ENCODE assay signal across 8 cellular contexts in the genomic region with DNA sequence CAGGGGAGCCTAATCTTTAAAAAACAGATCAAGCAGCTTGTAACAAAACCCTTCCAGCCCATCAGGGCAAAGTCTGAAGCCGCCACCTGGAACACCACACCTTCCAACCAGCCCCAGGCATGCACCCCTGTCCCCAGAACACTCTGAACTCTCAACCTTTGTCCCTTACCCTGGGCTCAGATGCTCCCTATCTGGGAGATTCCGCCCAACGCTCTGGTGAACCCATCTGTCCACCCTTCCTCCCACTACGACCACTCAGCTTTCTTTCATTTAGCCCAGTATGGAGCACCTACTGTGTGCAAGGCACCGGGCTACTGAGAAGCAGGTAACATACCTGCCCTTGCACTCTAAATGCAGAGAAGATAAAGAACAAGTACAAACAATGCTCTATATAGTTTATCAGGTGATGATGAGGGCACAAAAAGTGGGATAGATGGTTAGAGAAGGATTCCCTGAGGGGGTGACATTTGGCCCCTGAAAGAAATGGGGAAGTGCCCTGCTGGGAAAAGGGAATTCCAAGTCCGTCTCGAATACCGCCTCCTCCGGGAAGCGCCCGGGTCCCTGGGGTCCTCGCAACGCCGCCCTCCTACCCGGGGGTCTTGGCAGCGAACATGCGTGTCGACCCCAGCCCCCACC. TPM values are rescaled to one million over a fixed set of nuclear protein-coding genes. Genes with fewer than 3 reads are reported as not detected.
DNase-seq lines count a peak whose midpoint lies in the region; ATAC-seq, FAIRE-seq and TF ChIP-seq lines count a peak whose summit lies in the region.

No MANE protein-coding gene starts in this region.

- H3K9ac ChIP-seq in keratinocyte (ENCODE audit: control insufficient read depth, extremely low read depth, insufficient read depth, low read length) (peak overlapping the region; percentile 81), subcutaneous abdominal adipose tissue (ENCODE audit: low read length in 5 of 5) (peak overlapping the region in 4 of 5 donors; percentile 79 to 93 (median 82))

- peaks cover 9% of the 10 kb centered on the region for H3K4me1 ChIP-seq in keratinocyte (ENCODE audit: control insufficient read depth, extremely low read depth, insufficient read depth, low read length)
- peaks cover 4 to 63% (median 45%) of the 10 kb centered on the region in 5 donors for H3K4me1 ChIP-seq in subcutaneous abdominal adipose tissue (ENCODE audit: control insufficient read depth in 5 of 5, insufficient read depth in 5 of 5, low read length in 5 of 5)

- no peaks in the 10 kb centered on the region for H3K9me3 Mint-ChIP-seq in activated CD4-positive, alpha-beta T cell treated with anti-CD3 and anti-CD28 coated beads for 36 hours (ENCODE audit: low read depth)
- no peaks in the 10 kb centered on the region for H3K9me3 Mint-ChIP-seq in activated T-helper 1 cell treated with anti-CD3 and anti-CD28 coated beads, Interleukin-12 subunit alpha, Interleukin-12 subunit beta, Interleukin-2, Interleukin-4 antibody, amounts not matched to agents 30 ng/mL and 10 ng/mL and 1 ng/mL, durations not matched to agents 14 hours and 24 hours and 36 hours

- peaks cover 20% of the 10 kb centered on the region for H3K4me1 Mint-ChIP-seq in activated CD4-positive, alpha-beta T cell treated with anti-CD3 and anti-CD28 coated beads for 36 hours
- H3K4me1 Mint-ChIP-seq in activated T-helper 1 cell treated with anti-CD3 and anti-CD28 coated beads, Interleukin-12 subunit alpha, Interleukin-12 subunit beta, Interleukin-2, Interleukin-4 antibody, amounts not matched to agents 30 ng/mL and 10 ng/mL and 1 ng/mL, durations not matched to agents 14 hours and 24 hours and 36 hours (ENCODE audit: low read depth), result peaks cover 16% of the 10 kb centered on the region

- intact Hi-C loops in activated CD4-positive, alpha-beta T cell treated with anti-CD3 and anti-CD28 coated beads for 36 hours (cut with DNase I, micrococcal nuclease), result loop anchor here in 1 of 2 experiments (1.0 to 5.0 kb wide), 10 partner anchors 148 to 1114 kb away; a partner anchor contains a TSS
- intact Hi-C loops in activated T-helper 1 cell treated with anti-CD3 and anti-CD28 coated beads, Interleukin-12 subunit alpha, Interleukin-12 subunit beta, Interleukin-2, Interleukin-4 antibody, amounts not matched to agents 30 ng/mL and 10 ng/mL and 1 ng/mL, durations not matched to agents 14 hours and 24 hours and 36 hours (cut with micrococcal nuclease), result loop anchor here (1.0 to 5.0 kb wide), 3 partner anchors 149 to 651 kb away; a partner anchor contains a TSS

- TF ChIP-seq CTCF in keratinocyte (optimal IDR thresholded peaks at IDR 0.05 in 1 of 3, IDR thresholded peaks at IDR 0.05 in 1 of 3, conservative IDR thresholded peaks at IDR 0.05 in 1 of 3; ENCODE audit: extremely low read depth in 1 of 3, insufficient read depth in 2 of 3, low read length in 3 of 3), result no peak
- no peak for TF ChIP-seq CTCF in GM10248 (IDR thresholded peaks at IDR 0.05; ENCODE audit: control extremely low read depth, extremely low read depth, low read depth, missing control alignments)

- POLR2A ChIA-PET in activated CD4-positive, alpha-beta T cell treated with anti-CD3 and anti-CD28 coated beads for 36 hours (lab: Charles Lee), result interaction anchor here (0.6 kb wide), 1 partner anchor 642 kb away, joined by 3 read pairs; no protein-coding TSS in a partner anchor
- POLR2A ChIA-PET in GM10248 (lab: Yijun Ruan, JAX), result interaction anchor here (0.7 kb wide), 1 partner anchor 343 kb away, joined by 6 read pairs; no protein-coding TSS in a partner anchor

- H3K27ac Mint-ChIP-seq in activated CD4-positive, alpha-beta T cell treated with anti-CD3 and anti-CD28 coated beads for 36 hours, result peak overlapping the region; percentile 47
- H3K27ac Mint-ChIP-seq in activated T-helper 1 cell treated with anti-CD3 and anti-CD28 coated beads, Interleukin-12 subunit alpha, Interleukin-12 subunit beta, Interleukin-2, Interleukin-4 antibody, amounts not matched to agents 30 ng/mL and 10 ng/mL and 1 ng/mL, durations not matched to agents 14 hours and 24 hours and 36 hours, result no peak overlapping the region

- no peaks in the 10 kb centered on the region for H3K36me3 ChIP-seq in keratinocyte (ENCODE audit: control insufficient read depth in 2 of 2, extremely low read depth in 1 of 2, insufficient read depth in 2 of 2, low read length in 2 of 2)
- H3K36me3 ChIP-seq in subcutaneous abdominal adipose tissue (ENCODE audit: control insufficient read depth in 5 of 5, insufficient read depth in 5 of 5, low read length in 5 of 5), result no peaks in the 10 kb centered on the region

- H3K79me2 ChIP-seq in keratinocyte (ENCODE audit: control insufficient read depth, insufficient read depth, low read length), result peaks cover 2% of the 10 kb centered on the region

- peak overlapping the region; percentile 88 for H2AFZ ChIP-seq in keratinocyte (ENCODE audit: control insufficient read depth, low read length)

- H3K27me3 ChIP-seq in keratinocyte (ENCODE audit: control insufficient read depth, extremely low read depth, insufficient read depth, low read length) (no peaks in the 10 kb centered on the region), subcutaneous abdominal adipose tissue (ENCODE audit: control insufficient read depth in 5 of 5, insufficient read depth in 4 of 5, low read length in 5 of 5) (no peaks in the 10 kb centered on the region)

- H3K9me3 ChIP-seq in keratinocyte (ENCODE audit: control insufficient read depth, low read depth, low read length) (no peaks in the 10 kb centered on the region), subcutaneous abdominal adipose tissue (ENCODE audit: control insufficient read depth in 5 of 5, low read length in 5 of 5) (no peaks in the 10 kb centered on the region)

- H4K20me1 ChIP-seq in keratinocyte (ENCODE audit: control insufficient read depth, extremely low read depth, insufficient read depth, low read length), result no peaks in the 10 kb centered on the region

- peak overlapping the region; percentile 89 for H3K4me3 Mint-ChIP-seq in activated CD4-positive, alpha-beta T cell treated with anti-CD3 and anti-CD28 coated beads for 36 hours
- peak overlapping the region; percentile 88 for H3K4me3 Mint-ChIP-seq in activated T-helper 1 cell treated with anti-CD3 and anti-CD28 coated beads, Interleukin-12 subunit alpha, Interleukin-12 subunit beta, Interleukin-2, Interleukin-4 antibody, amounts not matched to agents 30 ng/mL and 10 ng/mL and 1 ng/mL, durations not matched to agents 14 hours and 24 hours and 36 hours

- H3K9me1 ChIP-seq in keratinocyte (ENCODE audit: control insufficient read depth, extremely low read depth, insufficient read depth, low read length), result no peaks in the 10 kb centered on the region

- H3K4me3 ChIP-seq in keratinocyte (ENCODE audit: control insufficient read depth in 2 of 3, extremely low read depth in 1 of 3, insufficient read depth in 2 of 3, low read depth in 1 of 3, low read length in 3 of 3) (peak overlapping the region; percentile 77 to 95 (median 90)), subcutaneous abdominal adipose tissue (ENCODE audit: low read depth in 1 of 5, low read length in 5 of 5) (peak overlapping the region; percentile 73 to 92 (median 88))

- peak overlapping the region; percentile 91 for H3K4me2 ChIP-seq in keratinocyte (ENCODE audit: control insufficient read depth, extremely low read depth, insufficient read depth, low read depth, low read length)

- no peaks in the 10 kb centered on the region for H3K36me3 Mint-ChIP-seq in activated CD4-positive, alpha-beta T cell treated with anti-CD3 and anti-CD28 coated beads for 36 hours (ENCODE audit: low read depth)
- H3K36me3 Mint-ChIP-seq in activated T-helper 1 cell treated with anti-CD3 and anti-CD28 coated beads, Interleukin-12 subunit alpha, Interleukin-12 subunit beta, Interleukin-2, Interleukin-4 antibody, amounts not matched to agents 30 ng/mL and 10 ng/mL and 1 ng/mL, durations not matched to agents 14 hours and 24 hours and 36 hours (ENCODE audit: low read depth), result no peaks in the 10 kb centered on the region

- H3K27ac ChIP-seq in keratinocyte (ENCODE audit: control insufficient read depth, insufficient read depth, low read length) (peak overlapping the region; percentile 24), subcutaneous abdominal adipose tissue (ENCODE audit: low read depth, low read length) (peak overlapping the region; percentile 33)

- FAIRE-seq in keratinocyte (lab: Jason Lieb, UNC), result no peak

- no peak for ATAC-seq in activated CD4-positive, alpha-beta T cell treated with anti-CD3 and anti-CD28 coated beads for 36 hours

- dilution Hi-C loops in keratinocyte (cut with MboI; ENCODE audit: extremely low pct_ligation_motif_present, low sequenced_read_pairs), result no loop called here

- H3K27me3 Mint-ChIP-seq in activated CD4-positive, alpha-beta T cell treated with anti-CD3 and anti-CD28 coated beads for 36 hours, result no peaks in the 10 kb centered on the region
- no peaks in the 10 kb centered on the region for H3K27me3 Mint-ChIP-seq in activated T-helper 1 cell treated with anti-CD3 and anti-CD28 coated beads, Interleukin-12 subunit alpha, Interleukin-12 subunit beta, Interleukin-2, Interleukin-4 antibody, amounts not matched to agents 30 ng/mL and 10 ng/mL and 1 ng/mL, durations not matched to agents 14 hours and 24 hours and 36 hours (ENCODE audit: insufficient read depth)

- DNase-seq in activated CD4-positive, alpha-beta T cell treated with anti-CD3 and anti-CD28 coated beads for 36 hours, result no peak
- no peak for DNase-seq in activated CD4-positive, alpha-beta T cell treated with anti-CD3 and anti-CD28 coated beads for 4 hours
- DNase-seq in activated T-helper 1 cell treated with anti-CD3 and anti-CD28 coated beads, Interleukin-12 subunit alpha, Interleukin-12 subunit beta, Interleukin-2, Interleukin-4 antibody, amounts not matched to agents 30 ng/mL and 10 ng/mL and 1 ng/mL, durations not matched to agents 14 hours and 24 hours and 36 hours (ENCODE audit: low spot score), result no peak
- no peak for DNase-seq in keratinocyte (ENCODE audit: low read depth, low spot score)
- no peak for DNase-seq in kidney tubule cell (ENCODE audit: low spot score)
- no peak for DNase-seq in GM10248 (ENCODE audit: extremely low spot score)
- DNase-seq in effector CD4-positive, alpha-beta T cell, result no peak

- CTCF ChIA-PET in activated CD4-positive, alpha-beta T cell treated with anti-CD3 and anti-CD28 coated beads for 36 hours (lab: Charles Lee), result interaction anchor here (0.8 to 1.2 kb wide), 3 partner anchors 105 to 257 kb away, joined by 3 to 6 read pairs (median 4); no protein-coding TSS in a partner anchor
- CTCF ChIA-PET in GM10248 (lab: Yijun Ruan, JAX), result interaction anchor here (0.6 to 1.0 kb wide), 3 partner anchors 10 to 964 kb away, joined by 3 to 4 read pairs (median 3); no protein-coding TSS in a partner anchor

RNA-seq across cellular contexts. Expression of a gene that starts 0.6 kb away (rescaled TPM):
- total RNA-seq in activated CD4-positive, alpha-beta T cell treated with anti-CD3 and anti-CD28 coated beads for 36 hours, result 10 to 100 TPM; 26.9 to 37.4 TPM
- 14.0 and 15.0 TPM in 2 replicates for total RNA-seq in activated T-helper 1 cell treated with anti-CD3 and anti-CD28 coated beads, Interleukin-12 subunit alpha, Interleukin-12 subunit beta, Interleukin-2, Interleukin-4 antibody, amounts not matched to agents 30 ng/mL and 10 ng/mL and 1 ng/mL, durations not matched to agents 14 hours and 24 hours and 36 hours
- 36.9 to 58.3 TPM (median 37.6 TPM) in 3 replicates for polyA plus RNA-seq in keratinocyte
- 47.0 TPM for polyA plus RNA-seq in keratinocyte (2011; ENCODE audit: low read depth)
- polyA plus RNA-seq in keratinocyte (2011; cell fraction: cytosol; rRNA removed), result 42.0 and 49.7 TPM in 2 replicates
- polyA plus RNA-seq in keratinocyte (2011; cell fraction: nucleus; rRNA removed), result 33.9 and 43.0 TPM in 2 replicates
- polyA plus RNA-seq in keratinocyte (2012; ENCODE audit: low replicate concordance), result 31.6 and 37.7 TPM in 2 replicates
- 35.1 to 54.1 TPM (median 46.3 TPM) in 3 replicates for polyA minus RNA-seq in keratinocyte
- 51.8 TPM for polyA minus RNA-seq in keratinocyte (2011; cell fraction: cytosol; rRNA and poly(A)+ RNA removed)
- 18.5 and 22.6 TPM in 2 replicates for polyA minus RNA-seq in keratinocyte (2011; cell fraction: nucleus; rRNA and poly(A)+ RNA removed)
